In the genomic region with DNA sequence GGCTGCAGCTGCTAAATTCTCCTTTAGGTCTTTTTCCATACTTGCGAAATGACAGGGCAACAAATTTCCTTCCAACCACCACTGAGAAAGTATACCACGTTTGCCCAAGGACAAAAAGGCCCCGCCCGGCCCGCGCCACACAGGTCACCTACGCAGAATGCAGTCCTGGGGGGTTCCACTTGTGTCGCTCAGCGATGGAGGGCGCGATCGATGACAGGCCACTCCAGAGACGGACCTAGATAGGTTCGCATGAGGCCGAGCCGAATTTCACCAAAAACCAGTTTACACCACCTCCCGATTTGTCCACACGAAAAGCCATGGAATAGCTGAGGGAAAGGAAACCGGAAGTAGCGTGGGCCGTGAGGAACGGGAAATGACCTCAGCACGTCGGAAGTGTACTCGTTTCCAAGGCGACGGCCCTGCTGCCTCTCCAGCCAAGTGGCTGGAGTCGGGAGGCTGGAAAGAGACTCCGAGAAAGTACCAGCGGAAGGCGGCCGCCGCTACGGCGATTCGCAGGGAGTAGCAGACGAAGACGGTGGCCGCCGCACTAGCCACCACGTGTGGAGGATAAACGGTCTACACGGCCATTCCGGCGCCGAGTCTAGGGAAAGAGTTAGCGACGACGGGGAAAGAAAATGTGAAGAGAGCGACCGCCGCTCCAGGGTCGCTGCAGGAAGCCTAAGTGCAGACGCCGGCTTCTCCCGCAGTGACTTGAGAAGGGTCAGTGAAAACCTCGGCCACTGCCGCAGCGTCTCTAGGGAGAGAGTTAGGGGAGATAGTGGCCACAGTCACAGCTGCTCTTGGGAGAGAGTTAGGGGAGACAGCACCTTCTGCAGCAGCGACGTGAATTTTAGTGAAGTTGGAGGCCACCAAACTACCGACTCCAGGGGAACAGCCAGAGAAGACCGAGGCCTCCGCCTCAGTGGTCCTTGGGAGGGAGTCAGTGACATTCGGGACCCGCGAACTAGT, we compare ENCODE assay signal across 7 cellular contexts.
DNase-seq lines count a peak whose midpoint lies in the region; ATAC-seq and TF ChIP-seq lines count a peak whose summit lies in the region.

TSS of gene ANKRD42 (plus strand) at position 398 of the 969 bp plus-strand sequence. CDS start 959 bp downstream, outside the sequence.

- DNase-seq in NCI-H187 treated with DMSO at 0.1 percent for 48 hours (lab: John Stamatoyannopoulos, UW) (peak; percentile 89), T-helper 22 cell (ENCODE audit: low read depth) (peak; percentile 79), astrocyte of the cerebellum (ENCODE audit: low read depth) (peak; percentile 88), hippocampal formation (lab: John Stamatoyannopoulos, UW) (peak; percentile 87 to 91), retina (peak; percentile 98)

- no peak for TF ChIP-seq CTCF in astrocyte of the cerebellum (IDR thresholded peaks at IDR 0.05; ENCODE audit: low read depth, low read length, missing control alignments)

- peak within 1 kb of the TSS; percentile 84 for H3K4me3 ChIP-seq in astrocyte of the cerebellum (ENCODE audit: low read depth, low read length)

- ATAC-seq in GM18498 (IDR thresholded peaks at IDR 0.05; ENCODE audit: unreplicated experiment) (peak; percentile 94), HG02943 (IDR thresholded peaks at IDR 0.05; ENCODE audit: low read depth, unreplicated experiment) (peak; percentile 96)

- in situ Hi-C loops in astrocyte of the cerebellum (cut with HindIII; ENCODE audit: low sequenced_read_pairs) = no loop called here

Comparison
In these comparisons a context has a peak if more than half of its experiments do, and no peak if none do; other contexts are left out.
1. Peak in every context shown above with its lines: DNase-seq, ATAC-seq and H3K4me3 ChIP-seq.